Comparison of ENCODE assay signal across 8 cellular contexts in genomic region chr22:40024201-40025061, GRCh38. TPM values are rescaled to one million over a fixed set of nuclear protein-coding genes. Genes with fewer than 3 reads are reported as not detected.
DNase-seq lines count a peak whose midpoint lies in the region; ATAC-seq, FAIRE-seq and TF ChIP-seq lines count a peak whose summit lies in the region.

No MANE protein-coding gene starts in this region.

- H3K9me3 Mint-ChIP-seq in activated CD4-positive, alpha-beta memory T cell treated with anti-CD3 and anti-CD28 coated beads, Interleukin-2, amount 10 ng/mL, durations not matched to agents 7 days and 5 days: no peaks in the 10 kb centered on the region
- no peaks in the 10 kb centered on the region for H3K9me3 Mint-ChIP-seq in effector memory CD8-positive, alpha-beta T cell

- H3K4me2 ChIP-seq in A549: no peak overlapping the region

- no peak overlapping the region for H3K4me3 ChIP-seq in A549

- no peak overlapping the region for H3K27ac ChIP-seq in A549

- POLR2A ChIA-PET in A549 (lab: Yijun Ruan, JAX): interaction anchor here (1.4 kb wide), 1 partner anchor 20 kb away, joined by 4 read pairs; no protein-coding TSS in a partner anchor
- POLR2A ChIA-PET in activated CD4-positive, alpha-beta memory T cell treated with anti-CD3 and anti-CD28 coated beads, Interleukin-2, amount 10 ng/mL, durations not matched to agents 7 days and 5 days (lab: Charles Lee): interaction anchor here (0.6 to 1.7 kb wide), 14 partner anchors 16 to 1421 kb away, joined by 3 to 13 read pairs (median 3); partner anchors contain the start of gene CACNA1I

- CTCF ChIA-PET in A549 (lab: Yijun Ruan, JAX): interaction anchor here (0.6 to 28.4 kb wide), 45 partner anchors 8 to 707 kb away, joined by 3 to 899 read pairs (median 4); partner anchors contain the start of gene RPS19BP1
- CTCF ChIA-PET in activated CD4-positive, alpha-beta memory T cell treated with anti-CD3 and anti-CD28 coated beads, Interleukin-2, amount 10 ng/mL, durations not matched to agents 7 days and 5 days (lab: Charles Lee): interaction anchor here (0.7 to 4.5 kb wide), 54 partner anchors 8 to 534 kb away, joined by 3 to 90 read pairs (median 4); partner anchors contain the start of genes ADSL and CACNA1I

- peaks cover 5% of the 10 kb centered on the region for H3K4me1 Mint-ChIP-seq in activated CD4-positive, alpha-beta memory T cell treated with anti-CD3 and anti-CD28 coated beads, Interleukin-2, amount 10 ng/mL, durations not matched to agents 7 days and 5 days
- peaks cover 0 to 2% of the 10 kb centered on the region in 2 donors for H3K4me1 Mint-ChIP-seq in effector memory CD8-positive, alpha-beta T cell (ENCODE audit: low read depth in 2 of 2)

- ATAC-seq in A549: peak; percentile 86 to 96
- ATAC-seq in effector memory CD8-positive, alpha-beta T cell (replicated peaks): peak; percentile 64
- ATAC-seq in HG02870 (IDR thresholded peaks at IDR 0.05; ENCODE audit: unreplicated experiment): no peak

- H3K4me3 Mint-ChIP-seq in activated CD4-positive, alpha-beta memory T cell treated with anti-CD3 and anti-CD28 coated beads, Interleukin-2, amount 10 ng/mL, durations not matched to agents 7 days and 5 days: no peak overlapping the region
- H3K4me3 Mint-ChIP-seq in effector memory CD8-positive, alpha-beta T cell: no peak overlapping the region

- FAIRE-seq in A549 (lab: Jason Lieb, UNC) (no peak), GM19239 (lab: Jason Lieb, UNC) (peak; percentile 93)

- peak; percentile 83 for TF ChIP-seq CTCF in A549 (IDR thresholded peaks at IDR 0.05)

- no peaks in the 10 kb centered on the region for H3K9me3 ChIP-seq in A549

- WGBS in A549 (ENCODE audit: missing lambda C conversion rate): 8% methylated on average over 11 of the region's 16 CpGs

- H3K4me1 ChIP-seq in A549: no peaks in the 10 kb centered on the region

- no peaks in the 10 kb centered on the region for H3K36me3 Mint-ChIP-seq in activated CD4-positive, alpha-beta memory T cell treated with anti-CD3 and anti-CD28 coated beads, Interleukin-2, amount 10 ng/mL, durations not matched to agents 7 days and 5 days (ENCODE audit: low read depth)
- peaks cover 3% of the 10 kb centered on the region for H3K36me3 Mint-ChIP-seq in effector memory CD8-positive, alpha-beta T cell (ENCODE audit: insufficient read depth)

- no peak for TF ChIP-seq POLR2A in A549 (IDR thresholded peaks at IDR 0.05; ENCODE audit: low read length)

- peak; percentile 62 to 75 for DNase-seq in A549 (ENCODE audit: low read depth in 1 of 2, low spot score in 1 of 2)
- peak; percentile 94 for DNase-seq in GM19239 (ENCODE audit: insufficient read length, low spot score)
- peak; percentile 80 for DNase-seq in NCI-H526 treated with DMSO at 0.1 percent for 48 hours (lab: John Stamatoyannopoulos, UW)
- DNase-seq in activated CD4-positive, alpha-beta memory T cell treated with anti-CD3 and anti-CD28 coated beads, Interleukin-2, amount 10 ng/mL, durations not matched to agents 7 days and 5 days: peak; percentile 69
- peak; percentile 45 to 47 (median 46) for DNase-seq in effector memory CD8-positive, alpha-beta T cell
- peak; percentile 35 for DNase-seq in middle frontal gyrus (ENCODE audit: extremely low spot score, low spot score)
- DNase-seq in stimulated activated CD8-positive, alpha-beta memory T cell treated with anti-CD3 and anti-CD28 coated beads, Interleukin-7, amount 100 ng/mL, for 24 hours (ENCODE audit: low read depth): peak; percentile 31

- no peak overlapping the region for H3K27ac Mint-ChIP-seq in activated CD4-positive, alpha-beta memory T cell treated with anti-CD3 and anti-CD28 coated beads, Interleukin-2, amount 10 ng/mL, durations not matched to agents 7 days and 5 days
- H3K27ac Mint-ChIP-seq in effector memory CD8-positive, alpha-beta T cell: peak overlapping the region in 1 of 2 donors; percentile 44

- peak; percentile 89 to 90 for TF ChIP-seq RAD21 in A549 (conservative IDR thresholded peaks at IDR 0.05 in 1 of 2, IDR thresholded peaks at IDR 0.05 in 1 of 2)

- H3K27me3 Mint-ChIP-seq in activated CD4-positive, alpha-beta memory T cell treated with anti-CD3 and anti-CD28 coated beads, Interleukin-2, amount 10 ng/mL, durations not matched to agents 7 days and 5 days: no peaks in the 10 kb centered on the region
- H3K27me3 Mint-ChIP-seq in effector memory CD8-positive, alpha-beta T cell: no peaks in the 10 kb centered on the region

- no peak for TF ChIP-seq EP300 in A549 (IDR thresholded peaks at IDR 0.05)

TF ChIP-seq in A549, 52 proteins besides CTCF, POLR2A, EP300 and RAD21:
- TF ChIP-seq ELK1 (IDR thresholded peaks at IDR 0.05; ENCODE audit: low read depth, low read length) (no peak), SMC3 (IDR thresholded peaks at IDR 0.05) (peak; percentile 86)
TF ChIP-seq in A549: peak in this region for 1.

RNA-seq across cellular contexts. Expression of gene FAM83F, which starts 29.7 kb away (rescaled TPM):
- not detected in 2 replicates for polyA plus RNA-seq in A549 (2011; rRNA removed)
- not detected in 2 replicates for polyA plus RNA-seq in A549 (2012; cell fraction: cytosol; rRNA removed)
- not detected in 2 replicates for polyA plus RNA-seq in A549 (2012; cell fraction: nucleus; rRNA removed)
- polyA plus RNA-seq in A549 (2017; fragmentation: RNase III; extraction: RNeasy Plus Mini Kit Qiagen cat#74134 plus additional on column Dnase treatment): not detected in 3 replicates
- polyA minus RNA-seq in A549 (2011; rRNA and poly(A)+ RNA removed): not detected in 2 replicates
- not detected for total RNA-seq in activated CD4-positive, alpha-beta memory T cell treated with anti-CD3 and anti-CD28 coated beads, Interleukin-2, amount 10 ng/mL, durations not matched to agents 7 days and 5 days

Comparison
In these comparisons a context has a peak if more than half of its experiments do, and no peak if none do; other contexts are left out.
1. DNase-seq: peak in every context shown above with its lines; median percentile 94 in GM19239; 80 in NCI-H526 treated with DMSO at 0.1 percent for 48 hours; 69 in activated CD4-positive, alpha-beta memory T cell treated with anti-CD3 and anti-CD28 coated beads, Interleukin-2, amount 10 ng/mL, durations not matched to agents 7 days and 5 days; 68 in A549; 46 in effector memory CD8-positive, alpha-beta T cell; 35 in middle frontal gyrus; 31 in stimulated activated CD8-positive, alpha-beta memory T cell treated with anti-CD3 and anti-CD28 coated beads, Interleukin-7, amount 100 ng/mL, for 24 hours.